1 cellular context compared by ENCODE assay signal in the genomic region with DNA sequence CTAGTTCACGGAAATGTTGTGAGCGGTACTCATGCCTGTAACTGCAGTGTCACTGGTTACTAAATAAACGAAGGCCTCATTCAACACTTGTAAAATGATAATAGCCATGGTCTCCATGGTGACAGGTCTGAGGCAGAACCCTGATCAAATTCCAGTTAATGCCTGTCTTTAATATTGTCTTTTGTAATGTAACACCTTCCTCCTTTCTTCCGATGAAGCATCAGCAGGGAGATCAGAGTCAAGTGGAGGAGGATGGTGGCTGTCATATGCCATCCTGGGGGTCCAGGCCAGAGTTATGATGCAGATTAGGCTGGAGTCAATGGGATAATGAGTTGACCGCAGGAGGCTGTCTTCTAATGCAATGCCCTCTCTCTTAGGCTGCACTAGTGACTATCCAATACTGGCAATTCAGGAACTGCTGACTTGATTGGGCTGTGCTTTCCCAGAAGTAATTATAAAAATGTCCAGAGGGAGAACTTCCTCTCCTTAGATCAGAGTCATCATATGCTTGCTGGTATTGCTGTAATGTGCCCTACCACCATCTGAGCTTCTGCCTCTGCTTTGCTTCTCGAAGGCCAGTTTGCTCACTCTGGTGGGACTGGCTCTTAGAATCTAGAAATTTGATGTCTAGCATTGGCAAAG.
TF ChIP-seq lines count a peak whose summit lies in the region.

No MANE protein-coding gene starts in this region.

TF ChIP-seq in neural cell, 6 proteins besides CTCF, POLR2A, EP300 and RAD21 (continued from another document):
- TF ChIP-seq, protein P1, sequence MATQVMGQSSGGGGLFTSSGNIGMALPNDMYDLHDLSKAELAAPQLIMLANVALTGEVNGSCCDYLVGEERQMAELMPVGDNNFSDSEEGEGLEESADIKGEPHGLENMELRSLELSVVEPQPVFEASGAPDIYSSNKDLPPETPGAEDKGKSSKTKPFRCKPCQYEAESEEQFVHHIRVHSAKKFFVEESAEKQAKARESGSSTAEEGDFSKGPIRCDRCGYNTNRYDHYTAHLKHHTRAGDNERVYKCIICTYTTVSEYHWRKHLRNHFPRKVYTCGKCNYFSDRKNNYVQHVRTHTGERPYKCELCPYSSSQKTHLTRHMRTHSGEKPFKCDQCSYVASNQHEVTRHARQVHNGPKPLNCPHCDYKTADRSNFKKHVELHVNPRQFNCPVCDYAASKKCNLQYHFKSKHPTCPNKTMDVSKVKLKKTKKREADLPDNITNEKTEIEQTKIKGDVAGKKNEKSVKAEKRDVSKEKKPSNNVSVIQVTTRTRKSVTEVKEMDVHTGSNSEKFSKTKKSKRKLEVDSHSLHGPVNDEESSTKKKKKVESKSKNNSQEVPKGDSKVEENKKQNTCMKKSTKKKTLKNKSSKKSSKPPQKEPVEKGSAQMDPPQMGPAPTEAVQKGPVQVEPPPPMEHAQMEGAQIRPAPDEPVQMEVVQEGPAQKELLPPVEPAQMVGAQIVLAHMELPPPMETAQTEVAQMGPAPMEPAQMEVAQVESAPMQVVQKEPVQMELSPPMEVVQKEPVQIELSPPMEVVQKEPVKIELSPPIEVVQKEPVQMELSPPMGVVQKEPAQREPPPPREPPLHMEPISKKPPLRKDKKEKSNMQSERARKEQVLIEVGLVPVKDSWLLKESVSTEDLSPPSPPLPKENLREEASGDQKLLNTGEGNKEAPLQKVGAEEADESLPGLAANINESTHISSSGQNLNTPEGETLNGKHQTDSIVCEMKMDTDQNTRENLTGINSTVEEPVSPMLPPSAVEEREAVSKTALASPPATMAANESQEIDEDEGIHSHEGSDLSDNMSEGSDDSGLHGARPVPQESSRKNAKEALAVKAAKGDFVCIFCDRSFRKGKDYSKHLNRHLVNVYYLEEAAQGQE (IDR thresholded peaks at IDR 0.05; ENCODE audit: borderline replicate concordance) = no peak
